In genomic region chr1:39799770-39800470, GRCh38 we compare ENCODE assay signal across 1 cellular context.
A peak's percentile ranks its signal among the peaks of the same experiment; 100 is the strongest.
TF ChIP-seq lines count a peak whose summit lies in the region.

No MANE protein-coding gene starts in this region.

TF ChIP-seq in K562, 482 proteins besides CTCF, POLR2A, EP300 and RAD21 (continued from another document and continues in another):
- TF ChIP-seq STAT6 (CRISPR knock-in tag; IDR thresholded peaks at IDR 0.05) (peak; percentile 57; the same call in 1 of the 2 replicates), HNRNPK (IDR thresholded peaks at IDR 0.05; ENCODE audit: low read depth, low read length, poor library complexity, severe bottlenecking) (no peak), SP1 (CRISPR knock-in tag; IDR thresholded peaks at IDR 0.05) (peak; percentile 37; the same call in 1 of the 2 replicates), FOXA3 (CRISPR knock-in tag; conservative IDR thresholded peaks at IDR 0.05 in 1 of 2, IDR thresholded peaks at IDR 0.05 in 1 of 2) (peak; percentile 79 to 80; a peak in 3 of 4 replicates), NR2C1 (IDR thresholded peaks at IDR 0.05) (peak; percentile 84), NR2C1 (tag; IDR thresholded peaks at IDR 0.05) (peak; percentile 87), CTBP1 (IDR thresholded peaks at IDR 0.05; ENCODE audit: borderline replicate concordance) (0 out of 2 replicates have a peak, but pooled peaks have one; percentile 16), RERE (CRISPR knock-in tag; IDR thresholded peaks at IDR 0.05; ENCODE audit: borderline replicate concordance) (no peak), FOXM1 (IDR thresholded peaks at IDR 0.05; ENCODE audit: low read depth) (no peak), FOXM1 (CRISPR knock-in tag; IDR thresholded peaks at IDR 0.05; ENCODE audit: low read depth) (no peak), ZNF764 (CRISPR knock-in tag; IDR thresholded peaks at IDR 0.05; ENCODE audit: low read depth) (peak; percentile 52; the same call in 1 of the 2 replicates), CBFB (CRISPR knock-in tag; IDR thresholded peaks at IDR 0.05) (0 out of 2 replicates have a peak, but pooled peaks have one; percentile 63), RBM39 (optimal IDR thresholded peaks at IDR 0.05; ENCODE audit: low read depth, low read length) (no peak), CCAR2 (IDR thresholded peaks at IDR 0.05; ENCODE audit: low read depth, low read length) (no peak), NR1H2 (CRISPR knock-in tag; IDR thresholded peaks at IDR 0.05) (0 out of 2 replicates have a peak, but pooled peaks have one; percentile 16), ZBTB17 (CRISPR knock-in tag; IDR thresholded peaks at IDR 0.05) (peak; percentile 52; the same call in 1 of the 2 replicates), BRD4 (IDR thresholded peaks at IDR 0.05) (no peak), RUNX1 (IDR thresholded peaks at IDR 0.05; ENCODE audit: low read depth) (0 out of 2 replicates have a peak, but pooled peaks have one; percentile 45), E2F1 (CRISPR knock-in tag; IDR thresholded peaks at IDR 0.05) (0 out of 2 replicates have a peak, but pooled peaks have one; percentile 8), ZFP36 (IDR thresholded peaks at IDR 0.05; ENCODE audit: low read depth, low read length, partially characterized antibody) (peak; percentile 31), FOXP4 (CRISPR knock-in tag; IDR thresholded peaks at IDR 0.05; ENCODE audit: borderline replicate concordance) (0 out of 2 replicates have a peak, but pooled peaks have one; percentile 10), CBX3 (IDR thresholded peaks at IDR 0.05; ENCODE audit: borderline replicate concordance in 1 of 2, low read length in 2 of 2) (no peak), THRB (CRISPR knock-in tag; conservative IDR thresholded peaks at IDR 0.05) (0 out of 2 replicates have a peak, but pooled peaks have one; percentile 34), ZFP30 (CRISPR knock-in tag; IDR thresholded peaks at IDR 0.05; ENCODE audit: borderline replicate concordance) (no peak), SMC3 (conservative IDR thresholded peaks at IDR 0.05; ENCODE audit: insufficient read depth, low read depth, low read length) (peak; percentile 89), CREM (IDR thresholded peaks at IDR 0.05; ENCODE audit: low read depth) (0 out of 2 replicates have a peak, but pooled peaks have one; percentile 46), ZNF740 (CRISPR knock-in tag; IDR thresholded peaks at IDR 0.05) (peak; percentile 12; the same call in 1 of the 2 replicates), ZNF740 (tag; IDR thresholded peaks at IDR 0.05) (no peak), HCFC1 (IDR thresholded peaks at IDR 0.05; ENCODE audit: low read depth, low read length) (peak; percentile 34; the same call in 1 of the 2 replicates), MEIS2 (IDR thresholded peaks at IDR 0.05; ENCODE audit: partially characterized antibody) (peak; percentile 3), MTA2 (IDR thresholded peaks at IDR 0.05; ENCODE audit: low read depth) (no peak), ESRRA (IDR thresholded peaks at IDR 0.05; ENCODE audit: borderline replicate concordance, low read depth) (peak; percentile 90), ZFP91 (CRISPR knock-in tag; IDR thresholded peaks at IDR 0.05) (no peak), STAG1 (CRISPR knock-in tag; IDR thresholded peaks at IDR 0.05; ENCODE audit: borderline replicate concordance) (peak; percentile 60; the same call in 1 of the 2 replicates), DEAF1 (CRISPR knock-in tag; IDR thresholded peaks at IDR 0.05) (peak; percentile 78), JUND (IDR thresholded peaks at IDR 0.05; ENCODE audit: borderline replicate concordance, low read depth, low read length) (no peak), JUND (tag; IDR thresholded peaks at IDR 0.05; ENCODE audit: borderline replicate concordance, low read depth, low read length) (peak; percentile 22; the same call in 1 of the 3 replicates), CC2D1A (IDR thresholded peaks at IDR 0.05) (peak; percentile 68; the same call in 1 of the 2 replicates), EWSR1 (IDR thresholded peaks at IDR 0.05; ENCODE audit: borderline replicate concordance, low read depth, partially characterized antibody) (no peak), RBFOX2 (IDR thresholded peaks at IDR 0.05; ENCODE audit: low read depth, low read length) (peak; percentile 24), TAF7 (tag; IDR thresholded peaks at IDR 0.05) (no peak), ATF6 (CRISPR knock-in tag; IDR thresholded peaks at IDR 0.05) (no peak)
